In genomic region chr10:7488418-7488829, GRCh38 we compare ENCODE assay signal across 11 cellular contexts.
DNase-seq lines count a peak whose midpoint lies in the region; ATAC-seq and TF ChIP-seq lines count a peak whose summit lies in the region.
"Had no signal": no experiment of that assay in that cellular context is flagged by ENCODE, and none has a peak within 500 bp of the region (broad histone marks: within the 10 kb centered on the region; RNA-seq: fewer than 3 reads in every experiment).

No MANE protein-coding gene starts in this region.

- H3K36me3 Mint-ChIP-seq in progenitor cell of endocrine pancreas (ENCODE audit: insufficient read depth) = no peaks in the 10 kb centered on the region
- H3K36me3 Mint-ChIP-seq: stimulated activated effector memory CD8-positive, alpha-beta T cell treated with anti-CD3 and anti-CD28 coated beads, Interleukin-12 subunit alpha, Interleukin-12 subunit beta, amount 100 ng/mL, for 72 hours had no signal

- CTCF ChIA-PET in HEK293T (lab: Yijun Ruan, JAX) = interaction anchor here (0.9 kb wide), 1 partner anchor 44 kb away, joined by 3 read pairs; no protein-coding TSS in a partner anchor

- TF ChIP-seq CTCF in progenitor cell of endocrine pancreas (IDR thresholded peaks at IDR 0.05; ENCODE audit: unreplicated experiment) (no peak), suprapubic skin (IDR thresholded peaks at IDR 0.05) (no peak), foreskin keratinocyte (conservative IDR thresholded peaks at IDR 0.05) (no peak)

- H3K4me3 ChIP-seq in suprapubic skin = no peak overlapping the region
- H3K4me3 ChIP-seq: mucosa of descending colon had no signal

- no peak for ATAC-seq in foreskin keratinocyte
- ATAC-seq: mucosa of descending colon; stimulated activated effector memory CD8-positive, alpha-beta T cell treated with anti-CD3 and anti-CD28 coated beads, Interleukin-12 subunit alpha, Interleukin-12 subunit beta, amount 100 ng/mL, for 72 hours had no signal

- H3K4me1 Mint-ChIP-seq in progenitor cell of endocrine pancreas (ENCODE audit: low read depth) = peaks cover 12% of the 10 kb centered on the region

- POLR2A ChIA-PET in HEK293T (lab: Yijun Ruan, JAX) = no interaction called here

- TF ChIP-seq POLR2A in suprapubic skin (IDR thresholded peaks at IDR 0.05) = no peak

- H3K27me3 ChIP-seq in suprapubic skin (peaks cover 8% of the 10 kb centered on the region), foreskin keratinocyte (peaks cover 5% of the 10 kb centered on the region)

- H3K9me3 ChIP-seq in suprapubic skin = no peaks in the 10 kb centered on the region
- H3K9me3 ChIP-seq: mucosa of descending colon had no signal

- H3K4me3 Mint-ChIP-seq in progenitor cell of endocrine pancreas (ENCODE audit: low read depth) = no peak overlapping the region
- H3K4me3 Mint-ChIP-seq: central memory CD8-positive, alpha-beta T cell; stimulated activated effector memory CD8-positive, alpha-beta T cell treated with anti-CD3 and anti-CD28 coated beads, Interleukin-12 subunit alpha, Interleukin-12 subunit beta, amount 100 ng/mL, for 72 hours had no signal

- DNase-seq in HEK293T (ENCODE audit: extremely low spot score) (peak; percentile 25), NOMO-1 treated with DMSO at 0.1 percent for 48 hours (lab: John Stamatoyannopoulos, UW; ENCODE audit: unreplicated experiment) (peak; percentile 75), fibroblast of the conjunctiva (ENCODE audit: low read depth) (peak; percentile 41), progenitor cell of endocrine pancreas (ENCODE audit: low spot score, unreplicated experiment) (no peak), suprapubic skin (ENCODE audit: low spot score in 2 of 2) (no peak), foreskin keratinocyte (no peak), NCI-H510A (lab: John Stamatoyannopoulos, UW) (no peak)
- DNase-seq in activated CD8-positive, alpha-beta memory T cell treated with anti-CD3 and anti-CD28 coated beads, Interleukin-2, amount 50 U/mL, for 48 hours = no peak

- no peaks in the 10 kb centered on the region for H3K36me3 ChIP-seq in suprapubic skin

- peak overlapping the region; percentile 25 for H3K27ac Mint-ChIP-seq in progenitor cell of endocrine pancreas
- H3K27ac Mint-ChIP-seq: stimulated activated effector memory CD8-positive, alpha-beta T cell treated with anti-CD3 and anti-CD28 coated beads, Interleukin-12 subunit alpha, Interleukin-12 subunit beta, amount 100 ng/mL, for 72 hours had no signal

- H3K27me3 Mint-ChIP-seq in progenitor cell of endocrine pancreas = peaks cover 11% of the 10 kb centered on the region
- H3K27me3 Mint-ChIP-seq: central memory CD8-positive, alpha-beta T cell had no signal

- no peak overlapping the region for H3K27ac ChIP-seq in suprapubic skin
- H3K27ac ChIP-seq in foreskin keratinocyte = no peak overlapping the region

- H3K4me1 ChIP-seq in suprapubic skin = no peaks in the 10 kb centered on the region
- no peaks in the 10 kb centered on the region for H3K4me1 ChIP-seq in foreskin keratinocyte

- 41% methylated on average over 6 of the region's 6 CpGs for WGBS in suprapubic skin

- H3K9me3 Mint-ChIP-seq in progenitor cell of endocrine pancreas (ENCODE audit: low read depth) = peaks cover 8% of the 10 kb centered on the region

- TF ChIP-seq EP300 in suprapubic skin (IDR thresholded peaks at IDR 0.05) = no peak

TF ChIP-seq in HEK293T, 16 proteins besides CTCF, POLR2A, EP300 and RAD21:
- no peak for TF ChIP-seq FOXM1 (IDR thresholded peaks at IDR 0.05; ENCODE audit: borderline replicate concordance)
- TF ChIP-seq CTBP1 (IDR thresholded peaks at IDR 0.05; ENCODE audit: borderline replicate concordance) = no peak
- no peak for TF ChIP-seq NFRKB (IDR thresholded peaks at IDR 0.05)
- TF ChIP-seq ARNT (IDR thresholded peaks at IDR 0.05) = no peak
- no peak for TF ChIP-seq L3MBTL2 (conservative IDR thresholded peaks at IDR 0.05)
- no peak for TF ChIP-seq ELF4 (IDR thresholded peaks at IDR 0.05)
- TF ChIP-seq SP1 (IDR thresholded peaks at IDR 0.05) = no peak

Comparison
In these comparisons a context has a peak if more than half of its experiments do, and no peak if none do; other contexts are left out.
1. DNase-seq: peak in HEK293T (single experiment), NOMO-1 treated with DMSO at 0.1 percent for 48 hours (single experiment) and fibroblast of the conjunctiva (single experiment); none in progenitor cell of endocrine pancreas (single experiment), suprapubic skin (0 of 2), foreskin keratinocyte (0 of 2), activated CD8-positive, alpha-beta memory T cell treated with anti-CD3 and anti-CD28 coated beads, Interleukin-2, amount 50 U/mL, for 48 hours (single experiment) and NCI-H510A (single experiment).